ENCODE assay signal across 1 cellular context in the genomic region with DNA sequence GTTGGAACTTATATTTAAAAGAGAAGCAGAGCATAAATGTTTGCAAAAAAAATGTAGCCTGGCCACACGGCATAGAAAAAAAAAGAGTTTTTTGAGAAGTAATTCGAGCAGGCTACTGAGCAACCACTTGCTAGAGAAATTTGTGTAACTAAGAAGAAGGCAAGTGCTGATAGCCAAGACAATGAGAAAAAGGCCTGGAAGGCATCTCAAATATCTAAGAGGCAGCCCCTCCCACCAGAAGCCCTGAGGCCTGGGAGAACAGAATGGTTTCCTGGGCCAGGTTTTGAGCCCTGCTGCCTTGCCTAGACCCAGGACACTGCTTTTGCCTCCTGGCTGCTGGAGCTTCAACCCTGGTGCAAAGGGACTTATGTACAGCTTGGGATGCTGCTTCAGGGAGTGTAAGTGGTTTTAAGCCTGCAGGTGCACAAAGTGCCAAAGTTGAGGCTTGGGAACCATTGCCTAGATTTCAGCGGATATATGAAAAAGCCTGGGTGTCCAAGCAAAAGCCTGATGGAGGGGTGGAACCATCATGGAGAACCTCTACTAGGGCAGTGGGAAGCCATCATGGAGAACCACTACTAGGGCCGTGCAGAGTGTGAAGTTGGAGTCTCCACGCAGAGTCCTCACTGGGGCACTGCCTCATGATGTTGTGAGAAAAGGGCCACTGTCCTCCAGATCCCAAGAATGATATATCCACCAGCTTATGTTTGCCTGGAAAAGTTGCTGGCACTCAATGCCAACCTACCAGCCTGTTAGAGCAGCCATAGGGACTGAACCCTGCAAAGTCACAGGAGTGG.
TF ChIP-seq lines count a peak whose summit lies in the region.

No MANE protein-coding gene starts in this region.

TF ChIP-seq in H1, 55 proteins besides CTCF, POLR2A, EP300 and RAD21:
- TF ChIP-seq, protein P1, sequence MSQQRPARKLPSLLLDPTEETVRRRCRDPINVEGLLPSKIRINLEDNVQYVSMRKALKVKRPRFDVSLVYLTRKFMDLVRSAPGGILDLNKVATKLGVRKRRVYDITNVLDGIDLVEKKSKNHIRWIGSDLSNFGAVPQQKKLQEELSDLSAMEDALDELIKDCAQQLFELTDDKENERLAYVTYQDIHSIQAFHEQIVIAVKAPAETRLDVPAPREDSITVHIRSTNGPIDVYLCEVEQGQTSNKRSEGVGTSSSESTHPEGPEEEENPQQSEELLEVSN (IDR thresholded peaks at IDR 0.05): no peak
- TF ChIP-seq EGR1 (IDR thresholded peaks at IDR 0.05; ENCODE audit: borderline replicate concordance, low read depth, low read length) (no peak), JUN (IDR thresholded peaks at IDR 0.05; ENCODE audit: low read depth, low read length) (no peak), TCF12 (IDR thresholded peaks at IDR 0.05; ENCODE audit: low read depth, low read length) (no peak), ASH2L (IDR thresholded peaks at IDR 0.05; ENCODE audit: low read length) (no peak), SP4 (IDR thresholded peaks at IDR 0.05; ENCODE audit: low read length) (no peak), TAF1 (IDR thresholded peaks at IDR 0.05; ENCODE audit: low read depth, low read length) (no peak), SP1 (IDR thresholded peaks at IDR 0.05; ENCODE audit: low read depth, low read length) (no peak), POU5F1 (IDR thresholded peaks at IDR 0.05; ENCODE audit: low read depth, low read length) (no peak), SRF (IDR thresholded peaks at IDR 0.05; ENCODE audit: low read depth, low read length) (no peak), CEBPB (IDR thresholded peaks at IDR 0.05; ENCODE audit: low read depth, low read length) (no peak), SUZ12 (IDR thresholded peaks at IDR 0.05; ENCODE audit: low read length) (no peak), CHD7 (IDR thresholded peaks at IDR 0.05; ENCODE audit: insufficient replicate concordance, low read length) (no peak), SIRT6 (IDR thresholded peaks at IDR 0.05; ENCODE audit: low read length) (no peak), PHF8 (conservative IDR thresholded peaks at IDR 0.05; ENCODE audit: low read depth, low read length) (no peak), KDM5A (IDR thresholded peaks at IDR 0.05; ENCODE audit: low read length) (no peak)
